Comparison of ENCODE assay signal across 9 cellular contexts in the genomic region with DNA sequence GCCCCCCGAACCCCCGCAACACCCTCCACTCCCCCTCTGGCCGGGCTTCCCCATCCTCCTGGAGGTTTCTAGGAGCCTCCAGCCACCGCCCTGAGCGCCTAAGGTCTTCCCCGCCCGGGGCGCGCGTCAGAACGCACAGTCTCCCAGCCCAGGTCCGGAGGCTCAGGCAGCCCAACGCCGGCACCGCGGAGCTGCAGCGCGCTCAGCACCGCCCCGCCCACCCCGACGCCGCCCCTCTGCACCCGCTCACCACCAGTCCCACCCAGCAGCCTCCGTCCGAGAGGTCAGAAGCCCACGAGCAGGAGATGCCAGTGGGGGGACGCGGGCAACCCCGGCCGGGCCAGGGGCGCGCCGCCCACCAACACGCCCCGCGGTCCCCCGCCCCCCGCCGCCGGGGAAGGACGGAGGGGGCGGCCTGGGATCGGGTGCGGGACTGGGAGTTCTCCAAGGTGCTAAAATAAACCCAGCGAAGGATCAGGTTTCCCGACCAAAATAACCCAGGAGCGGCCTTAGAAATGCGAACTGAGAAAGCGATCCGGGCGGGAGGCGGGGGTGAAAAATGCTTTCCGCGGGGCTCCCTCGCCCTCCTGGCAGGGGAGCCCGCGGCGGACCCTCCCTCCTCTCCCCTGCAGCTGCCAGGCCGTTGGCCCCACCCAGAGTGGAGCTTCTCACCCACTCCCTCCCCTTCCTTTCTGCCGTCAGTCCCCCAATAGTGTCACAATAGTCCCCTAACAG. TPM values are rescaled to one million over a fixed set of nuclear protein-coding genes. Genes with fewer than 3 reads are reported as not detected.
DNase-seq lines count a peak whose midpoint lies in the region; TF ChIP-seq lines count a peak whose summit lies in the region.
"Had no signal": no experiment of that assay in that cellular context is flagged by ENCODE, and none has a peak within 500 bp of the region (broad histone marks: within the 10 kb centered on the region; RNA-seq: fewer than 3 reads in every experiment).

No MANE protein-coding gene starts in this region.

- H3K4me3 ChIP-seq in testis: peak overlapping the region; percentile 39 to 47

- H3K9me3 Mint-ChIP-seq in activated naive CD4-positive, alpha-beta T cell treated with anti-CD3 and anti-CD28 coated beads, Interleukin-2, amount 10 ng/mL, durations not matched to agents 7 days and 5 days: no peaks in the 10 kb centered on the region
- no peaks in the 10 kb centered on the region for H3K9me3 Mint-ChIP-seq in activated naive CD4-positive, alpha-beta T cell treated with anti-CD3 and anti-CD28 coated beads for 36 hours

- DNase-seq in activated naive CD4-positive, alpha-beta T cell treated with anti-CD3 and anti-CD28 coated beads, Interleukin-2, amount 10 ng/mL, durations not matched to agents 7 days and 5 days: peak; percentile 42
- no peak for DNase-seq in activated naive CD4-positive, alpha-beta T cell treated with anti-CD3 and anti-CD28 coated beads for 36 hours
- DNase-seq in amniotic epithelial cell (ENCODE audit: low read depth) (peak; percentile 9), iPS-NIHi11 (ENCODE audit: low spot score) (peak; percentile 87), testis (no peak), ACHN (no peak), SIG-M5 treated with dmso at 0.1 percent for 504 hours (lab: John Stamatoyannopoulos, UW; ENCODE audit: unreplicated experiment) (no peak), GM20000 (ENCODE audit: low spot score) (no peak)
- DNase-seq: DMS53 had no signal

- TF ChIP-seq CTCF in testis (IDR thresholded peaks at IDR 0.05): no peak
- TF ChIP-seq CTCF in GM20000 (IDR thresholded peaks at IDR 0.05; ENCODE audit: extremely low read depth, missing control alignments): no peak

- peaks cover 29% of the 10 kb centered on the region for H3K4me1 Mint-ChIP-seq in activated naive CD4-positive, alpha-beta T cell treated with anti-CD3 and anti-CD28 coated beads, Interleukin-2, amount 10 ng/mL, durations not matched to agents 7 days and 5 days
- peaks cover 20% of the 10 kb centered on the region for H3K4me1 Mint-ChIP-seq in activated naive CD4-positive, alpha-beta T cell treated with anti-CD3 and anti-CD28 coated beads for 36 hours (ENCODE audit: low read depth)

- intact Hi-C loops in activated naive CD4-positive, alpha-beta T cell treated with anti-CD3 and anti-CD28 coated beads for 36 hours (cut with micrococcal nuclease): no loop called here
- intact Hi-C loops in testis (cut with DNase I; ENCODE audit: low total_unique reads): no loop called here

- CTCF ChIA-PET in activated naive CD4-positive, alpha-beta T cell treated with anti-CD3 and anti-CD28 coated beads, Interleukin-2, amount 10 ng/mL, durations not matched to agents 7 days and 5 days (lab: Charles Lee): interaction anchor here (0.5 kb wide), 1 partner anchor 67 kb away, joined by 3 read pairs; no protein-coding TSS in a partner anchor
- CTCF ChIA-PET in activated naive CD4-positive, alpha-beta T cell treated with anti-CD3 and anti-CD28 coated beads for 36 hours (lab: Charles Lee): no interaction called here

- peaks cover 9% of the 10 kb centered on the region for H3K4me1 ChIP-seq in testis

- H3K27me3 Mint-ChIP-seq in activated naive CD4-positive, alpha-beta T cell treated with anti-CD3 and anti-CD28 coated beads, Interleukin-2, amount 10 ng/mL, durations not matched to agents 7 days and 5 days: peaks cover 65% of the 10 kb centered on the region
- H3K27me3 Mint-ChIP-seq in activated naive CD4-positive, alpha-beta T cell treated with anti-CD3 and anti-CD28 coated beads for 36 hours (ENCODE audit: low read depth): peaks cover 4% of the 10 kb centered on the region

- no peaks in the 10 kb centered on the region for H3K36me3 ChIP-seq in testis (ENCODE audit: low read depth, missing control alignments)

- in situ Hi-C loops in ACHN (cut with HindIII; ENCODE audit: low pct_ligation_motif_present, low pct_unique_long_range_greater_than_20kb, low sequenced_read_pairs): no loop called here

- peaks cover 2% of the 10 kb centered on the region for H3K36me3 Mint-ChIP-seq in activated naive CD4-positive, alpha-beta T cell treated with anti-CD3 and anti-CD28 coated beads, Interleukin-2, amount 10 ng/mL, durations not matched to agents 7 days and 5 days
- H3K36me3 Mint-ChIP-seq in activated naive CD4-positive, alpha-beta T cell treated with anti-CD3 and anti-CD28 coated beads for 36 hours (ENCODE audit: low read depth): no peaks in the 10 kb centered on the region

- H3K4me3 Mint-ChIP-seq in activated naive CD4-positive, alpha-beta T cell treated with anti-CD3 and anti-CD28 coated beads, Interleukin-2, amount 10 ng/mL, durations not matched to agents 7 days and 5 days: no peak overlapping the region
- no peak overlapping the region for H3K4me3 Mint-ChIP-seq in activated naive CD4-positive, alpha-beta T cell treated with anti-CD3 and anti-CD28 coated beads for 36 hours

- 2 to 4% methylated on average over 3 to 45 of the region's 61 CpGs for WGBS in testis, 2 donors

- H3K27ac Mint-ChIP-seq in activated naive CD4-positive, alpha-beta T cell treated with anti-CD3 and anti-CD28 coated beads, Interleukin-2, amount 10 ng/mL, durations not matched to agents 7 days and 5 days: no peak overlapping the region
- H3K27ac Mint-ChIP-seq in activated naive CD4-positive, alpha-beta T cell treated with anti-CD3 and anti-CD28 coated beads for 36 hours: no peak overlapping the region

- TF ChIP-seq POLR2A in testis (IDR thresholded peaks at IDR 0.05): no peak

- no peaks in the 10 kb centered on the region for H3K9me3 ChIP-seq in testis

- H3K27ac ChIP-seq in testis: no peak overlapping the region

- no peaks in the 10 kb centered on the region for H3K27me3 ChIP-seq in testis

RNA-seq across cellular contexts. Expression of a gene that starts 6.5 kb away (rescaled TPM):
- 10 to 100 TPM; 24.1 to 24.7 TPM for total RNA-seq in activated naive CD4-positive, alpha-beta T cell treated with anti-CD3 and anti-CD28 coated beads for 36 hours
- 10 to 100 TPM; 29.7 to 30.8 TPM for total RNA-seq in testis
- 48.0 TPM for polyA plus RNA-seq in testis (ENCODE audit: insufficient read depth, low read depth, low replicate concordance)

RNA-seq across cellular contexts. Expression of a gene that starts 6.7 kb away (rescaled TPM):
- under 1 TPM; 0.25 to 0.26 TPM for total RNA-seq in activated naive CD4-positive, alpha-beta T cell treated with anti-CD3 and anti-CD28 coated beads for 36 hours
- 10 to 100 TPM; 23.9 to 29.9 TPM for total RNA-seq in testis
- 8.6 TPM for polyA plus RNA-seq in testis (ENCODE audit: insufficient read depth, low read depth, low replicate concordance)

Comparison
In these comparisons a context has a peak if more than half of its experiments do, and no peak if none do; other contexts are left out.
1. DNase-seq: peak in activated naive CD4-positive, alpha-beta T cell treated with anti-CD3 and anti-CD28 coated beads, Interleukin-2, amount 10 ng/mL, durations not matched to agents 7 days and 5 days (single experiment), amniotic epithelial cell (single experiment) and iPS-NIHi11 (single experiment); none in activated naive CD4-positive, alpha-beta T cell treated with anti-CD3 and anti-CD28 coated beads for 36 hours (single experiment), testis (single experiment), ACHN (single experiment), SIG-M5 treated with dmso at 0.1 percent for 504 hours (single experiment) and GM20000 (single experiment).
2. RNA of a gene that starts 6.7 kb away (total RNA-seq): 23.9 to 29.9 TPM in testis; 0.25 to 0.26 TPM in activated naive CD4-positive, alpha-beta T cell treated with anti-CD3 and anti-CD28 coated beads for 36 hours; every median in the first group is over 10 times any median in the second.